ENCODE assay signal across 14 cellular contexts in genomic region chr19:5697022-5697889, GRCh38. TPM values are rescaled to one million over a fixed set of nuclear protein-coding genes. Genes with fewer than 3 reads are reported as not detected.
DNase-seq lines count a peak whose midpoint lies in the region; ATAC-seq, FAIRE-seq and TF ChIP-seq lines count a peak whose summit lies in the region.
"Had no signal": no experiment of that assay in that cellular context is flagged by ENCODE, and none has a peak within 500 bp of the region (broad histone marks: within the 10 kb centered on the region; RNA-seq: fewer than 3 reads in every experiment).

No MANE protein-coding gene starts in this region.

- H4K5ac ChIP-seq in IMR-90 (ENCODE audit: low read depth, low read length) = no peak overlapping the region

- no peak overlapping the region for H3K4me3 ChIP-seq in DND-41 (ENCODE audit: low read depth in 1 of 2, low read length in 2 of 2)
- no peak overlapping the region for H3K4me3 ChIP-seq in IMR-90 (ENCODE audit: insufficient read depth, low read depth, low read length)
- H3K4me3 ChIP-seq: body of pancreas, tibial artery had no signal

- WGBS in IMR-90 (ENCODE audit: extremely low coverage in 2 of 2, insufficient read length in 1 of 2), 2 experiments = 82% methylated on average over 13 of the region's 25 CpGs; no CpG with 5 or more reads in 1 of the 2 experiments

- no peak overlapping the region for H2BK20ac ChIP-seq in IMR-90 (ENCODE audit: low read depth, low read length)

- no peak for TF ChIP-seq CTCF in DND-41 (IDR thresholded peaks at IDR 0.05; ENCODE audit: borderline replicate concordance, extremely low read depth, low read length, poor library complexity, severe bottlenecking)
- TF ChIP-seq CTCF in IMR-90 (conservative IDR thresholded peaks at IDR 0.05; ENCODE audit: low read depth, low read length) = no peak
- no peak for TF ChIP-seq CTCF in D721Med (IDR thresholded peaks at IDR 0.05; ENCODE audit: insufficient read depth, missing control alignments)

- no TSS peak for BruUV-seq in IMR-90 (replicated peaks; lab: Mats Ljungman, UMichigan)

- no peak overlapping the region for H3K27ac ChIP-seq in DND-41 (ENCODE audit: low read length)
- no peak overlapping the region for H3K27ac ChIP-seq in IMR-90 (ENCODE audit: insufficient read depth, low read length)
- H3K27ac ChIP-seq: body of pancreas, C4-2B, tibial artery had no signal

- peaks cover 8 to 70% of the 10 kb centered on the region in 2 experiments; a peak in 3 of 4 replicates for H3K79me1 ChIP-seq in IMR-90 (ENCODE audit: low read depth in 1 of 2, low read length in 2 of 2)

- peak; percentile 19 for ATAC-seq in DND-41 (ENCODE audit: insufficient read depth, low read depth)
- ATAC-seq in IMR-90 (ENCODE audit: low read depth) = no peak
- ATAC-seq in HG02623 (IDR thresholded peaks at IDR 0.05; ENCODE audit: unreplicated experiment) = no peak
- ATAC-seq in GM18505 (IDR thresholded peaks at IDR 0.05; ENCODE audit: unreplicated experiment) = no peak
- ATAC-seq: body of pancreas had no signal

- H3K27me3 ChIP-seq in DND-41 (ENCODE audit: insufficient read depth, low read length, poor library complexity) = no peaks in the 10 kb centered on the region
- H3K27me3 ChIP-seq in IMR-90 (ENCODE audit: control insufficient read depth, insufficient read depth, low read length) = no peaks in the 10 kb centered on the region
- H3K27me3 ChIP-seq: body of pancreas, tibial artery had no signal

- FAIRE-seq in D721Med (lab: Jason Lieb, UNC) = no peak
- FAIRE-seq: H54 had no signal

- peaks cover 74% of the 10 kb centered on the region for H4K20me1 ChIP-seq in DND-41 (ENCODE audit: insufficient read depth, low read length)
- H4K20me1 ChIP-seq in IMR-90 (ENCODE audit: insufficient read depth, low read length) = peaks cover 64% of the 10 kb centered on the region

- peaks cover 55% of the 10 kb centered on the region for H3K79me2 ChIP-seq in DND-41 (ENCODE audit: insufficient read depth, low read length)

- H2AK9ac ChIP-seq in IMR-90 (replicated peaks; ENCODE audit: low read depth, low read length, poor library complexity) = peak overlapping the region; percentile 70

- H3K4me1 ChIP-seq in DND-41 (ENCODE audit: insufficient read depth, low read length) (peaks cover 17% of the 10 kb centered on the region), IMR-90 (ENCODE audit: control insufficient read depth, insufficient read depth, low read length) (no peaks in the 10 kb centered on the region; the same call in 1 of the 2 replicates)

- no peak overlapping the region for H3K14ac ChIP-seq in IMR-90 (replicated peaks; ENCODE audit: low read depth, low read length)

- H3K23ac ChIP-seq in IMR-90 (ENCODE audit: low read depth, low read length) = no peak overlapping the region

- peaks cover 4% of the 10 kb centered on the region; the same call in 1 of the 2 replicates for H3K9me1 ChIP-seq in IMR-90 (ENCODE audit: insufficient read depth, low read length)

- H4K8ac ChIP-seq in IMR-90 (ENCODE audit: low read depth in 2 of 2, low read length in 2 of 2) = no peak overlapping the region

- no peak overlapping the region for H3K4ac ChIP-seq in IMR-90 (ENCODE audit: low read depth, low read length)

- no peak overlapping the region for H3K4me2 ChIP-seq in DND-41 (ENCODE audit: insufficient read depth, low read length)
- no peak overlapping the region for H3K4me2 ChIP-seq in IMR-90 (ENCODE audit: low read depth, low read length)

- dilution Hi-C loops in IMR-90 (cut with HindIII; ENCODE audit: low sequenced_read_pairs, unreplicated experiment) = no loop called here

- H4K91ac ChIP-seq in IMR-90 (ENCODE audit: insufficient read depth, low read depth, low read length) = no peak overlapping the region

- POLR2A ChIA-PET in IMR-90 (lab: Charles Lee; ENCODE audit: unreplicated experiment) = no interaction called here

- H3K56ac ChIP-seq in IMR-90 (ENCODE audit: extremely low read depth, insufficient read depth, low read length) = no peak overlapping the region

- no peak overlapping the region for H2BK15ac ChIP-seq in IMR-90 (ENCODE audit: low read depth, low read length)

- intact Hi-C loops in IMR-90 (cut with micrococcal nuclease) = no loop called here

- no peak for TF ChIP-seq RAD21 in IMR-90 (IDR thresholded peaks at IDR 0.05; ENCODE audit: low read length)

- H3K18ac ChIP-seq in IMR-90 (ENCODE audit: low read depth, low read length) = no peak overlapping the region

- TF ChIP-seq POLR2A in IMR-90 (IDR thresholded peaks at IDR 0.05; ENCODE audit: low read depth, low read length) = peak; percentile 9; the same call in 1 of the 2 replicates
- TF ChIP-seq POLR2A in GM18505 (IDR thresholded peaks at IDR 0.05; ENCODE audit: borderline replicate concordance, extremely low read depth, insufficient read depth, insufficient read length) = no peak

- no peaks in the 10 kb centered on the region for H3K9me3 ChIP-seq in DND-41 (ENCODE audit: insufficient read depth, low read length, severe bottlenecking)
- H3K9me3 ChIP-seq in IMR-90 (ENCODE audit: control insufficient read depth, insufficient read depth, low read length) = no peaks in the 10 kb centered on the region
- H3K9me3 ChIP-seq: body of pancreas, tibial artery had no signal

- in situ Hi-C loops in IMR-90 (cut with MboI; ENCODE audit: low sequenced_read_pairs) = no loop called here

- CTCF ChIA-PET in IMR-90 (lab: Yijun Ruan, JAX) = no interaction called here

- H3K36me3 ChIP-seq in DND-41 (ENCODE audit: insufficient read depth, low read length) (peaks cover 78% of the 10 kb centered on the region), IMR-90 (ENCODE audit: control insufficient read depth, insufficient read depth, low read length) (peaks cover 73% of the 10 kb centered on the region)

- DNase-seq in DND-41 = no peak
- no peak for DNase-seq in IMR-90
- DNase-seq in cerebellar cortex (ENCODE audit: low spot score) = peak; percentile 47
- no peak for DNase-seq in D721Med (ENCODE audit: insufficient read length, low spot score)
- DNase-seq: KBM-7, NCI-H2107, tibial artery had no signal

- H2AFZ ChIP-seq in DND-41 (ENCODE audit: low read depth, low read length) (no peak overlapping the region), IMR-90 (replicated peaks; ENCODE audit: low read length, poor library complexity) (peak overlapping the region; percentile 23)

- H2BK5ac ChIP-seq in IMR-90 (ENCODE audit: low read depth, low read length, poor library complexity, severe bottlenecking) = no peak overlapping the region

- H2BK120ac ChIP-seq in IMR-90 (ENCODE audit: low read depth, low read length) = no peak overlapping the region

- no peak overlapping the region for H3K9ac ChIP-seq in DND-41 (ENCODE audit: low read depth, low read length)
- no peak overlapping the region for H3K9ac ChIP-seq in IMR-90 (ENCODE audit: low read depth, low read length)

- no peak overlapping the region for H2AK5ac ChIP-seq in IMR-90 (ENCODE audit: low read depth, low read length)

TF ChIP-seq in IMR-90, 13 proteins besides CTCF, POLR2A, EP300 and RAD21:
- TF ChIP-seq NFE2L2 (IDR thresholded peaks at IDR 0.05; ENCODE audit: low read depth, low read length) (no peak), SMC3 (IDR thresholded peaks at IDR 0.05; ENCODE audit: low read depth, low read length) (no peak), MAFK (IDR thresholded peaks at IDR 0.05; ENCODE audit: low read depth, low read length) (no peak), BHLHE40 (IDR thresholded peaks at IDR 0.05; ENCODE audit: low read depth, low read length) (no peak), ELK1 (IDR thresholded peaks at IDR 0.05; ENCODE audit: borderline replicate concordance, low read depth, low read length) (no peak), CHD1 (IDR thresholded peaks at IDR 0.05; ENCODE audit: low read depth, low read length) (no peak)

RNA-seq across cellular contexts. Expression of gene RPL36, which starts 7.2 kb away (rescaled TPM):
- total RNA-seq in IMR-90 (2012; rRNA removed) = 232 and 251 TPM in 2 replicates
- 757 and 1,037 TPM in 2 replicates for polyA plus RNA-seq in IMR-90 (2012; rRNA removed)
- 423 and 828 TPM in 2 replicates for polyA plus RNA-seq in IMR-90 (2012; cell fraction: cytosol; rRNA removed)
- 216 and 218 TPM in 2 replicates for polyA plus RNA-seq in IMR-90 (2012; cell fraction: nucleus; rRNA removed; ENCODE audit: low replicate concordance)

RNA-seq across cellular contexts. Expression of gene HSD11B1L, which starts 16.4 kb away (rescaled TPM):
- 1.9 and 2.2 TPM in 2 replicates for total RNA-seq in IMR-90 (2012; rRNA removed)
- 7.2 and 8.2 TPM in 2 replicates for polyA plus RNA-seq in IMR-90 (2012; rRNA removed)
- 9.8 and 14.6 TPM in 2 replicates for polyA plus RNA-seq in IMR-90 (2012; cell fraction: cytosol; rRNA removed)
- 10.8 and 19.3 TPM in 2 replicates for polyA plus RNA-seq in IMR-90 (2012; cell fraction: nucleus; rRNA removed; ENCODE audit: low replicate concordance)

RNA-seq across cellular contexts. Expression of gene MICOS13, which starts 16.9 kb away (rescaled TPM):
- 14.5 and 15.8 TPM in 2 replicates for total RNA-seq in IMR-90 (2012; rRNA removed)
- polyA plus RNA-seq in IMR-90 (2012; rRNA removed) = 48.9 and 80.2 TPM in 2 replicates
- polyA plus RNA-seq in IMR-90 (2012; cell fraction: cytosol; rRNA removed) = 91.5 and 98.4 TPM in 2 replicates
- 22.5 and 47.5 TPM in 2 replicates for polyA plus RNA-seq in IMR-90 (2012; cell fraction: nucleus; rRNA removed; ENCODE audit: low replicate concordance)

RNA-seq across cellular contexts. Expression of gene LONP1, which starts 22.7 kb away (rescaled TPM):
- 64.2 and 70.3 TPM in 2 replicates for total RNA-seq in IMR-90 (2012; rRNA removed)
- polyA plus RNA-seq in IMR-90 (2012; rRNA removed) = 90.9 and 93.2 TPM in 2 replicates
- polyA plus RNA-seq in IMR-90 (2012; cell fraction: cytosol; rRNA removed) = 75.7 and 144 TPM in 2 replicates
- 158 and 371 TPM in 2 replicates for polyA plus RNA-seq in IMR-90 (2012; cell fraction: nucleus; rRNA removed; ENCODE audit: low replicate concordance)

RNA-seq across cellular contexts. Expression of gene CATSPERD, which starts 23.2 kb away (rescaled TPM):
- total RNA-seq in IMR-90 (2012; rRNA removed) = not detected in 2 replicates
- not detected in 2 replicates for polyA plus RNA-seq in IMR-90 (2012; rRNA removed)
- not detected in 2 replicates for polyA plus RNA-seq in IMR-90 (2012; cell fraction: cytosol; rRNA removed)
- polyA plus RNA-seq in IMR-90 (2012; cell fraction: nucleus; rRNA removed; ENCODE audit: low replicate concordance) = not detected in 2 replicates
- total RNA-seq: body of pancreas, mononuclear cell, right cardiac atrium had no signal
- polyA plus RNA-seq: right cardiac atrium had no signal
